In the genomic region with DNA sequence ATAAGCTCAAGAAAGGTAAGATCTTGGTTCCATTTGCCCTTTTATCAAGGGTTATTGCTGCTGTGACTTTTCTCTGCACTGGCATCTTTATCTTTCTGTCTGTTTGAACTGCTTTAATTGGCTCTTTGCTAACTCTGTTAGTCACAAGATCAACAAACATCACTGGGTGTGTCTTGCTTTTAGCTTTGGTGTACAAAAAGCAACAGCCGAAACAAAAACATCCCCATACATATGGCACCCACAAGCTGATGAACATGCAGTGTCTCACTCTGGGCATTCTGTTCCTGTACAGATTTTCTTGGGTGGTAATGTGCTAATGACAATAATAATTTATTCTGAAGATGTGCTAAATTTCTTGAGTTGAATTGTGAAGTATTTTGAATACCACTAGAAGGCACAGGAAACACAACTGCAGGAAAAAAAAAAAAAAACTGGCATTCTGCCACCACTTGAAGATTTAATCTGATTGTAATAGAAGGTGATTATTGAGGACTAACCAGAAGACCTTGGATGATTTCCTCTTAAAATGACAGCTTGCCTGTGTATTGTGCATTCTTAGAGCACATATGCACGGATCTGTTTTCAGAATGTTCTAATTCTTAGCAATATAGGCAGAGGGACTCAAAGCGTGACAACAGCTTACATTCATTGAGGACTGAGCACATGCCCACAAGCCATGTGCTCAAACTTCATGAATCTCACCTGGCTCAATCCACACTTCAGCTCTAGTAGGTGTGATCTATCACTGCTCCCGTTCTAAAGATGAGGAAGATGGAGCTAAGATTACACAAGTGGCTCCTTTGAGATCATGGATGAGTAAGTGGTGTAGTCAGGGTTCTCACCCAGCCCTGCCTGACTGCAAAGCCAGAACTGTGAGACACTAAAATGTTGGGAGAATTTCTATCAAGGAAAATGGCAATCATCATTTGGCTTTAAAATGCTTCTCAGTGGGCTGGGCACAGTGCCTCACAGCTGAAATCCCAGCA, we compare ENCODE assay signal across 10 cellular contexts.
DNase-seq lines count a peak whose midpoint lies in the region; ATAC-seq and TF ChIP-seq lines count a peak whose summit lies in the region.
"Had no signal": no experiment of that assay in that cellular context is flagged by ENCODE, and none has a peak within 500 bp of the region (broad histone marks: within the 10 kb centered on the region; RNA-seq: fewer than 3 reads in every experiment).

No MANE protein-coding gene starts in this region.

- H3K27me3 Mint-ChIP-seq in CD4-positive, alpha-beta memory T cell, result peaks cover 6 to 14% of the 10 kb centered on the region in 2 donors
- H3K27me3 Mint-ChIP-seq in neural progenitor cell (ENCODE audit: insufficient read depth, low read depth), result peaks cover 3% of the 10 kb centered on the region

- peaks cover 12% of the 10 kb centered on the region for H3K4me1 ChIP-seq in CD4-positive, alpha-beta memory T cell (ENCODE audit: insufficient read depth, low read length)
- H3K4me1 ChIP-seq in Karpas-422 (ENCODE audit: low read length) (peaks cover 93% of the 10 kb centered on the region), mucosa of descending colon (ENCODE audit: low read depth) (no peaks in the 10 kb centered on the region), neural progenitor cell (peaks cover 6% of the 10 kb centered on the region)
- H3K4me1 ChIP-seq: pancreas had no signal

- ATAC-seq in mucosa of descending colon (peak; percentile 28), GM19452 (IDR thresholded peaks at IDR 0.05; ENCODE audit: unreplicated experiment) (no peak)

- CTCF ChIA-PET in CD4-positive, alpha-beta memory T cell (lab: Charles Lee; ENCODE audit: partially characterized antibody), result interaction anchor here (0.7 to 2.5 kb wide), 2 partner anchors 42 to 308 kb away, joined by 3 to 10 read pairs; no protein-coding TSS in a partner anchor

- no peaks in the 10 kb centered on the region for H3F3A ChIP-seq in neural progenitor cell (ENCODE audit: low read depth)

- no peaks in the 10 kb centered on the region for H3K36me3 ChIP-seq in CD4-positive, alpha-beta memory T cell (ENCODE audit: insufficient read depth, low read length)
- H3K36me3 ChIP-seq in Karpas-422 (ENCODE audit: insufficient read depth, low read length) (peaks cover 23% of the 10 kb centered on the region; the same call in 1 of the 2 replicates), mucosa of descending colon (ENCODE audit: low read depth) (no peaks in the 10 kb centered on the region), neural progenitor cell (no peaks in the 10 kb centered on the region)
- H3K36me3 ChIP-seq: pancreas had no signal

- H3K79me2 ChIP-seq in Karpas-422 (ENCODE audit: low read length), result peaks cover 98% of the 10 kb centered on the region
- H3K79me2 ChIP-seq in neural progenitor cell (ENCODE audit: low read depth), result no peaks in the 10 kb centered on the region

- H4K20me1 ChIP-seq in Karpas-422 (ENCODE audit: insufficient read depth, low read depth, low read length) (no peaks in the 10 kb centered on the region), neural progenitor cell (ENCODE audit: low read depth) (no peaks in the 10 kb centered on the region)

- H3K9ac ChIP-seq in Karpas-422 (ENCODE audit: low read length), result no peak overlapping the region; the same call in 1 of the 2 replicates
- no peak overlapping the region for H3K9ac ChIP-seq in neural progenitor cell

- H3K4me3 ChIP-seq in CD4-positive, alpha-beta memory T cell (ENCODE audit: low read length in 2 of 2), result no peak overlapping the region
- H3K4me3 ChIP-seq in Karpas-422 (ENCODE audit: low read length) (no peak overlapping the region), mucosa of descending colon (no peak overlapping the region), neural progenitor cell (no peak overlapping the region)
- H3K4me3 ChIP-seq: pancreas had no signal

- no peaks in the 10 kb centered on the region for H3K36me3 Mint-ChIP-seq in CD4-positive, alpha-beta memory T cell
- H3K36me3 Mint-ChIP-seq in neural progenitor cell, result no peaks in the 10 kb centered on the region

- TF ChIP-seq CTCF in mucosa of descending colon (IDR thresholded peaks at IDR 0.05) (no peak), neural progenitor cell (IDR thresholded peaks at IDR 0.05) (no peak)

- H3K27ac Mint-ChIP-seq in CD4-positive, alpha-beta memory T cell, result peak overlapping the region in 6 of 7 donors; percentile 27 to 58 (median 36)
- H3K27ac Mint-ChIP-seq in neural progenitor cell, result no peak overlapping the region

- H3K27ac ChIP-seq in CD4-positive, alpha-beta memory T cell (ENCODE audit: low read depth, low read length), result no peak overlapping the region
- H3K27ac ChIP-seq in Karpas-422 (ENCODE audit: low read length) (peak overlapping the region; percentile 99), neural progenitor cell (no peak overlapping the region)
- H3K27ac ChIP-seq: pancreas had no signal

- POLR2A ChIA-PET in CD4-positive, alpha-beta memory T cell (lab: Charles Lee; ENCODE audit: partially characterized antibody), result no interaction called here

- intact Hi-C loops in CD4-positive, alpha-beta memory T cell (cut with micrococcal nuclease), result loop anchor here (5.0 kb wide), 1 partner anchor 46 kb away; no protein-coding TSS in a partner anchor
- intact Hi-C loops in mucosa of descending colon (cut with DNase I, micrococcal nuclease), result no loop called here

- DNase-seq in CD4-positive, alpha-beta memory T cell, result peak; percentile 47 to 63 (median 60)
- DNase-seq in Karpas-422 (peak; percentile 66), astrocyte of the hippocampus (ENCODE audit: low read depth, low spot score) (peak; percentile 29), mucosa of descending colon (no peak), NCI-H510A treated with DMSO at 0.1 percent for 48 hours (lab: John Stamatoyannopoulos, UW) (no peak), NCI-H146 (lab: John Stamatoyannopoulos, UW) (no peak), neural progenitor cell (ENCODE audit: low spot score) (no peak)
- DNase-seq: activated CD4-positive, alpha-beta T cell treated with anti-CD3 and anti-CD28 coated beads, Interleukin-2, amount 50 U/mL, for 48 hours; pancreas had no signal

- H3K4me2 ChIP-seq in Karpas-422 (ENCODE audit: low read depth, low read length, poor library complexity, severe bottlenecking) (peak overlapping the region; percentile 2), neural progenitor cell (no peak overlapping the region)

- H3K9me2 ChIP-seq in Karpas-422 (replicated peaks; ENCODE audit: insufficient read depth, low read length), result no peaks in the 10 kb centered on the region

- peak overlapping the region in 6 of 8 donors; percentile 10 to 74 (median 46) for H3K4me3 Mint-ChIP-seq in CD4-positive, alpha-beta memory T cell
- H3K4me3 Mint-ChIP-seq in neural progenitor cell, result no peak overlapping the region

- peaks cover 11 to 30% (median 24%) of the 10 kb centered on the region in 4 donors for H3K4me1 Mint-ChIP-seq in CD4-positive, alpha-beta memory T cell
- peaks cover 25% of the 10 kb centered on the region for H3K4me1 Mint-ChIP-seq in neural progenitor cell

- H3K9me3 Mint-ChIP-seq in CD4-positive, alpha-beta memory T cell, result no peaks in the 10 kb centered on the region
- H3K9me3 Mint-ChIP-seq in neural progenitor cell, result no peaks in the 10 kb centered on the region

- H3K9me3 ChIP-seq in CD4-positive, alpha-beta memory T cell (ENCODE audit: control insufficient read depth in 1 of 2, low read length in 2 of 2), result no peaks in the 10 kb centered on the region
- H3K9me3 ChIP-seq in Karpas-422 (ENCODE audit: low read length) (no peaks in the 10 kb centered on the region), mucosa of descending colon (no peaks in the 10 kb centered on the region), neural progenitor cell (ENCODE audit: low read depth) (no peaks in the 10 kb centered on the region)
- H3K9me3 ChIP-seq: pancreas had no signal

- H3K27me3 ChIP-seq in CD4-positive, alpha-beta memory T cell (ENCODE audit: insufficient read depth, low read length), result no peaks in the 10 kb centered on the region
- no peaks in the 10 kb centered on the region for H3K27me3 ChIP-seq in Karpas-422 (ENCODE audit: low read length)
- peaks cover 19% of the 10 kb centered on the region for H3K27me3 ChIP-seq in neural progenitor cell

- H2AFZ ChIP-seq in Karpas-422 (ENCODE audit: low read length) (no peak overlapping the region), neural progenitor cell (replicated peaks) (no peak overlapping the region)

Comparison
In these comparisons a context has a peak if more than half of its experiments do, and no peak if none do; other contexts are left out.
1. DNase-seq: peak in CD4-positive, alpha-beta memory T cell (5 of 5), Karpas-422 (single experiment) and astrocyte of the hippocampus (single experiment); none in mucosa of descending colon (0 of 3), NCI-H510A treated with DMSO at 0.1 percent for 48 hours (single experiment), NCI-H146 (single experiment) and neural progenitor cell (single experiment).